8 cellular contexts compared by ENCODE assay signal in genomic region chr2:227163998-227164744, GRCh38. TPM values are rescaled to one million over a fixed set of nuclear protein-coding genes. Genes with fewer than 3 reads are reported as not detected.
DNase-seq lines count a peak whose midpoint lies in the region; ATAC-seq, FAIRE-seq and TF ChIP-seq lines count a peak whose summit lies in the region.

Gene COL4A3, plus strand, starts transcription at chr2:227164624. Its CDS starts 103 bp downstream, at chr2:227164727.
Gene COL4A4, minus strand, starts transcription at chr2:227164205. Its CDS starts 16,722 bp downstream, at chr2:227147483.

- peak within 1 kb of the TSS; percentile 96 for H3K4me2 ChIP-seq in A549

- 0 out of 5 replicates have a peak, but pooled peaks of 1 of the 2 experiments have one; percentile 23 for TF ChIP-seq RAD21 in A549 (conservative IDR thresholded peaks at IDR 0.05 in 1 of 2, IDR thresholded peaks at IDR 0.05 in 1 of 2)

- no peak for TF ChIP-seq EP300 in A549 (IDR thresholded peaks at IDR 0.05)
- no peak for TF ChIP-seq EP300 in transverse colon (IDR thresholded peaks at IDR 0.05; ENCODE audit: low read depth)

- peaks cover 9% of the 10 kb centered on the region for H3K9me3 ChIP-seq in A549
- no peaks in the 10 kb centered on the region for H3K9me3 ChIP-seq in right lobe of liver
- no peaks in the 10 kb centered on the region for H3K9me3 ChIP-seq in transverse colon

- H3K36me3 ChIP-seq in bronchial epithelial cell (ENCODE audit: control insufficient read depth, insufficient read depth, low read length): no peaks in the 10 kb centered on the region
- no peaks in the 10 kb centered on the region for H3K36me3 ChIP-seq in right lobe of liver
- no peaks in the 10 kb centered on the region for H3K36me3 ChIP-seq in transverse colon

- peak; percentile 90 to 95 for ATAC-seq in A549
- ATAC-seq in HG02588 (IDR thresholded peaks at IDR 0.05; ENCODE audit: unreplicated experiment): peak; percentile 63
- ATAC-seq in right lobe of liver: peak; percentile 72 to 80 (median 80)

- peak; percentile 0; the same call in 1 of the 2 replicates for TF ChIP-seq POLR2A in A549 (IDR thresholded peaks at IDR 0.05; ENCODE audit: low read length)
- peak; percentile 70; the same call in 1 of the 2 replicates for TF ChIP-seq POLR2A in GM12892 (IDR thresholded peaks at IDR 0.05; ENCODE audit: low read depth, low read length)
- no peak for TF ChIP-seq POLR2A in right lobe of liver (IDR thresholded peaks at IDR 0.05)
- TF ChIP-seq POLR2A in transverse colon (IDR thresholded peaks at IDR 0.05): no peak

- H3K27ac ChIP-seq in A549 (peak within 1 kb of the TSS; percentile 77 to 79), right lobe of liver (peak within 1 kb of the TSS in 1 of 3 donors; percentile 56), transverse colon (peak within 1 kb of the TSS; percentile 49 to 79 (median 62))

- no peak for TF ChIP-seq CTCF in A549 (IDR thresholded peaks at IDR 0.05)
- TF ChIP-seq CTCF in bronchial epithelial cell (IDR thresholded peaks at IDR 0.05; ENCODE audit: insufficient read depth, low read length, severe bottlenecking): no peak
- no peak for TF ChIP-seq CTCF in right lobe of liver (IDR thresholded peaks at IDR 0.05)
- no peak for TF ChIP-seq CTCF in transverse colon (IDR thresholded peaks at IDR 0.05)

- intact Hi-C loops in right lobe of liver (cut with DNase I) (no loop called here), transverse colon (cut with DNase I; ENCODE audit: low total_unique reads) (no loop called here)

- H3K4me3 ChIP-seq in A549 (peak within 1 kb of the TSS; percentile 81), bronchial epithelial cell (ENCODE audit: low read depth, low read length) (peak within 1 kb of the TSS; percentile 40), right lobe of liver (peak within 1 kb of the TSS; percentile 49 to 58 (median 56)), transverse colon (peak within 1 kb of the TSS; percentile 26 to 60 (median 46))

- H3K27me3 ChIP-seq in bronchial epithelial cell (ENCODE audit: control insufficient read depth, insufficient read depth, low read length) (peaks cover 6% of the 10 kb centered on the region), right lobe of liver (no peaks in the 10 kb centered on the region), transverse colon (peaks cover 60% of the 10 kb centered on the region)

- peak; percentile 51 to 73 for DNase-seq in A549 (ENCODE audit: low read depth in 1 of 2, low spot score in 1 of 2)
- peak; percentile 59 for DNase-seq in GM12892 (ENCODE audit: insufficient read length)
- peak; percentile 39 for DNase-seq in NCI-H226
- no peak for DNase-seq in bronchial epithelial cell (ENCODE audit: low read depth)
- peak; percentile 57 to 65 (median 59) for DNase-seq in right lobe of liver
- peak; percentile 60 for DNase-seq in transverse colon
- no peak for DNase-seq in middle frontal gyrus (ENCODE audit: extremely low spot score, low spot score)

- 2% methylated on average over 23 of the region's 76 CpGs for WGBS in A549 (ENCODE audit: missing lambda C conversion rate)
- WGBS in right lobe of liver (ENCODE audit: insufficient coverage, low coverage, low lambda C conversion rate, missing lambda C conversion rate): 0% methylated on average over 4 of the region's 76 CpGs
- WGBS in transverse colon (ENCODE audit: low coverage in 1 of 2), 2 donors: 2% methylated on average over 48 of the region's 76 CpGs; no CpG with 5 or more reads in 1 of the 2 donors

- in situ Hi-C loops in transverse colon (cut with MboI; ENCODE audit: low pct_ligation_motif_present in 1 of 4, low pct_unique_long_range_greater_than_20kb in 1 of 4, low sequenced_read_pairs in 3 of 4): no loop called here

- CTCF ChIA-PET in A549 (lab: Yijun Ruan, JAX): interaction anchor here (1.7 kb wide), 1 partner anchor 74 kb away, joined by 6 read pairs; no protein-coding TSS in a partner anchor

- FAIRE-seq in A549 (lab: Jason Lieb, UNC) (no peak), GM12892 (lab: Jason Lieb, UNC) (peak; percentile 90), bronchial epithelial cell (lab: Jason Lieb, UNC) (no peak)

- POLR2A ChIA-PET in A549 (lab: Yijun Ruan, JAX): no interaction called here

- H3K4me1 ChIP-seq in A549: peaks cover 8% of the 10 kb centered on the region; the same call in 1 of the 3 replicates
- H3K4me1 ChIP-seq in right lobe of liver: no peaks in the 10 kb centered on the region
- peaks cover 6 to 19% (median 17%) of the 10 kb centered on the region in 4 donors for H3K4me1 ChIP-seq in transverse colon

TF ChIP-seq in A549, 52 proteins besides CTCF, POLR2A, EP300 and RAD21:
- TF ChIP-seq PHF8 (IDR thresholded peaks at IDR 0.05; ENCODE audit: borderline replicate concordance, low read depth) (peak; percentile 26; the same call in 1 of the 2 replicates), HES2 (IDR thresholded peaks at IDR 0.05) (no peak)

RNA-seq across cellular contexts. Expression of gene COL4A3, which starts in this region (rescaled TPM):
- 6.8 and 7.4 TPM in 2 replicates for polyA plus RNA-seq in A549 (2011; rRNA removed)
- polyA plus RNA-seq in A549 (2012; cell fraction: cytosol; rRNA removed): 0.58 and 0.63 TPM in 2 replicates
- 4.8 and 6.5 TPM in 2 replicates for polyA plus RNA-seq in A549 (2012; cell fraction: nucleus; rRNA removed)
- polyA plus RNA-seq in A549 (2017; fragmentation: RNase III; extraction: RNeasy Plus Mini Kit Qiagen cat#74134 plus additional on column Dnase treatment): 1.5 to 2.1 TPM (median 1.8 TPM) in 3 replicates
- 6.0 and 7.0 TPM in 2 replicates for polyA minus RNA-seq in A549 (2011; rRNA and poly(A)+ RNA removed)
- polyA plus RNA-seq in GM12892 (2012; ENCODE audit: missing spikeins): 24.8 TPM
- under 0.01 and 0.26 TPM in 2 replicates for total RNA-seq in bronchial epithelial cell
- total RNA-seq in right lobe of liver: 1 to 10 TPM in 3 of 6 experiments, under 1 TPM in 3; 0.12 to 1.6 (median 0.73) TPM
- 10 to 100 TPM in 1 of 4 donors, 1 to 10 TPM in 1, under 1 TPM in 1, not detected in 1; 0.41 to 20.9 (median 5.1) TPM for total RNA-seq in transverse colon

RNA-seq across cellular contexts. Expression of gene COL4A4, which starts in this region (rescaled TPM):
- polyA plus RNA-seq in A549 (2011; rRNA removed): 6.8 and 7.1 TPM in 2 replicates
- 1.0 and 1.2 TPM in 2 replicates for polyA plus RNA-seq in A549 (2012; cell fraction: cytosol; rRNA removed)
- 3.7 and 4.7 TPM in 2 replicates for polyA plus RNA-seq in A549 (2012; cell fraction: nucleus; rRNA removed)
- 1.4 to 2.2 TPM (median 1.7 TPM) in 3 replicates for polyA plus RNA-seq in A549 (2017; fragmentation: RNase III; extraction: RNeasy Plus Mini Kit Qiagen cat#74134 plus additional on column Dnase treatment)
- polyA minus RNA-seq in A549 (2011; rRNA and poly(A)+ RNA removed): 4.6 and 5.5 TPM in 2 replicates
- polyA plus RNA-seq in GM12892 (2012; ENCODE audit: missing spikeins): 2.8 TPM
- under 0.01 and 0.13 TPM in 2 replicates for total RNA-seq in bronchial epithelial cell
- 1 to 10 TPM in 5 of 6 experiments, under 1 TPM in 1; 0.86 to 2.4 (median 1.8) TPM for total RNA-seq in right lobe of liver
- total RNA-seq in transverse colon: 1 to 10 TPM; 1.5 to 4.6 (median 2.6) TPM

Comparison
In these comparisons a context has a peak if more than half of its experiments do, and no peak if none do; other contexts are left out.
1. DNase-seq: peak in A549 (2 of 2), GM12892 (single experiment), NCI-H226 (single experiment), right lobe of liver (3 of 3) and transverse colon (single experiment); none in bronchial epithelial cell (single experiment) and middle frontal gyrus (single experiment).
2. POLR2A ChIP-seq: peak in A549 (single experiment) and GM12892 (single experiment); none in right lobe of liver (single experiment) and transverse colon (single experiment).
3. Peak in every context shown above with its lines, with median percentiles within 50 percentile points of each other: ATAC-seq and H3K4me3 ChIP-seq.